ENCODE assay signal across 10 cellular contexts in genomic region chr1:160520999-160521398, GRCh38. TPM values are rescaled to one million over a fixed set of nuclear protein-coding genes. Genes with fewer than 3 reads are reported as not detected.
A peak's percentile ranks its signal among the peaks of the same experiment; 100 is the strongest.
DNase-seq lines count a peak whose midpoint lies in the region; ATAC-seq and TF ChIP-seq lines count a peak whose summit lies in the region.
"Had no signal": no experiment of that assay in that cellular context is flagged by ENCODE, and none has a peak within 500 bp of the region (broad histone marks: within the 10 kb centered on the region; RNA-seq: fewer than 3 reads in every experiment).

No MANE protein-coding gene starts in this region.

- no TSS peak for BruUV-seq in HCT116 (replicated peaks; lab: Mats Ljungman, UMichigan)

- H3K36me3 Mint-ChIP-seq in activated T-helper 1 cell treated with anti-CD3 and anti-CD28 coated beads, Interleukin-12 subunit alpha, Interleukin-12 subunit beta, Interleukin-2, Interleukin-4 antibody, amounts not matched to agents 30 ng/mL and 10 ng/mL and 1 ng/mL, durations not matched to agents 14 hours and 24 hours and 36 hours (ENCODE audit: low read depth) = peaks cover 35% of the 10 kb centered on the region
- peaks cover 14% of the 10 kb centered on the region for H3K36me3 Mint-ChIP-seq in natural killer cell treated with Interleukin-12 subunit alpha and Interleukin-12 subunit beta and Interleukin-15 and Interleukin-18, amount 100 ng/mL, for 72 hours

- DNase-seq in GM12865 (ENCODE audit: low read depth) (peak; percentile 69), HCT116 (ENCODE audit: low read depth, low spot score) (no peak), Ammon's horn (ENCODE audit: low spot score) (no peak), EL (no peak), HT-29 (ENCODE audit: low spot score) (no peak), pons (ENCODE audit: low spot score) (no peak)
- DNase-seq in activated T-helper 1 cell treated with anti-CD3 and anti-CD28 coated beads, Interleukin-12 subunit alpha, Interleukin-12 subunit beta, Interleukin-2, Interleukin-4 antibody, amounts not matched to agents 30 ng/mL and 10 ng/mL and 1 ng/mL, durations not matched to agents 14 hours and 24 hours and 36 hours (ENCODE audit: low spot score) = no peak
- DNase-seq in natural killer cell treated with Interleukin-12 subunit alpha and Interleukin-12 subunit beta and Interleukin-15 and Interleukin-18, amount 100 ng/mL, for 72 hours (ENCODE audit: low spot score) = no peak
- DNase-seq: stimulated activated CD4-positive, alpha-beta T cell treated with anti-CD3 and anti-CD28 coated beads, Interleukin-15, amount 100 ng/mL, for 24 hours had no signal

- no peaks in the 10 kb centered on the region for H3K9me3 ChIP-seq in HCT116 (ENCODE audit: control insufficient read depth in 1 of 2, insufficient read depth in 1 of 2, low read depth in 1 of 2, low read length in 2 of 2)

- H3K27ac ChIP-seq in HCT116 (ENCODE audit: low read depth, low read length) = no peak overlapping the region

- CTCF ChIA-PET in HCT116 (lab: Charles Lee) = no interaction called here

- H3K9me3 Mint-ChIP-seq in activated T-helper 1 cell treated with anti-CD3 and anti-CD28 coated beads, Interleukin-12 subunit alpha, Interleukin-12 subunit beta, Interleukin-2, Interleukin-4 antibody, amounts not matched to agents 30 ng/mL and 10 ng/mL and 1 ng/mL, durations not matched to agents 14 hours and 24 hours and 36 hours = peaks cover 22% of the 10 kb centered on the region
- peaks cover 10% of the 10 kb centered on the region for H3K9me3 Mint-ChIP-seq in natural killer cell treated with Interleukin-12 subunit alpha and Interleukin-12 subunit beta and Interleukin-15 and Interleukin-18, amount 100 ng/mL, for 72 hours

- intact Hi-C loops in HCT116 (cut with micrococcal nuclease) = no loop called here
- intact Hi-C loops in activated T-helper 1 cell treated with anti-CD3 and anti-CD28 coated beads, Interleukin-12 subunit alpha, Interleukin-12 subunit beta, Interleukin-2, Interleukin-4 antibody, amounts not matched to agents 30 ng/mL and 10 ng/mL and 1 ng/mL, durations not matched to agents 14 hours and 24 hours and 36 hours (cut with micrococcal nuclease) = loop anchor here (1.0 to 2.0 kb wide), 9 partner anchors 16 to 154 kb away; no protein-coding TSS in a partner anchor

- no peaks in the 10 kb centered on the region for H4K20me1 ChIP-seq in HCT116 (ENCODE audit: insufficient read depth)

- H3K9ac ChIP-seq in HCT116 (ENCODE audit: low read length) = no peak overlapping the region

- no peak for TF ChIP-seq RAD21 in HCT116 (IDR thresholded peaks at IDR 0.05; ENCODE audit: low read depth)

- no peaks in the 10 kb centered on the region for H3K9me2 ChIP-seq in HCT116 (ENCODE audit: insufficient read depth)

- peak; percentile 19 for ATAC-seq in HCT116
- peak in 1 of 2 donors; percentile 53 for ATAC-seq in natural killer cell treated with Interleukin-12 subunit alpha and Interleukin-12 subunit beta and Interleukin-15 and Interleukin-18, amount 100 ng/mL, for 72 hours

- H2AFZ ChIP-seq in HCT116 (ENCODE audit: low read depth, low read length, poor library complexity, severe bottlenecking) = peak overlapping the region; percentile 91

- H3K27ac Mint-ChIP-seq in activated T-helper 1 cell treated with anti-CD3 and anti-CD28 coated beads, Interleukin-12 subunit alpha, Interleukin-12 subunit beta, Interleukin-2, Interleukin-4 antibody, amounts not matched to agents 30 ng/mL and 10 ng/mL and 1 ng/mL, durations not matched to agents 14 hours and 24 hours and 36 hours = peak overlapping the region; percentile 90
- peak overlapping the region; percentile 94 to 95 for H3K27ac Mint-ChIP-seq in natural killer cell treated with Interleukin-12 subunit alpha and Interleukin-12 subunit beta and Interleukin-15 and Interleukin-18, amount 100 ng/mL, for 72 hours
- H3K27ac Mint-ChIP-seq: nephron had no signal

- H3K36me3 ChIP-seq in HCT116 (ENCODE audit: control insufficient read depth in 1 of 2, insufficient read depth in 2 of 2, low read length in 2 of 2) = no peaks in the 10 kb centered on the region

- no peaks in the 10 kb centered on the region for H3K27me3 ChIP-seq in HCT116 (ENCODE audit: insufficient read depth, low read length)

- peak overlapping the region; percentile 58 for H3K4me2 ChIP-seq in HCT116 (ENCODE audit: low read length)

- H3K4me1 Mint-ChIP-seq in activated T-helper 1 cell treated with anti-CD3 and anti-CD28 coated beads, Interleukin-12 subunit alpha, Interleukin-12 subunit beta, Interleukin-2, Interleukin-4 antibody, amounts not matched to agents 30 ng/mL and 10 ng/mL and 1 ng/mL, durations not matched to agents 14 hours and 24 hours and 36 hours (ENCODE audit: low read depth) = peaks cover 82% of the 10 kb centered on the region
- H3K4me1 Mint-ChIP-seq in natural killer cell treated with Interleukin-12 subunit alpha and Interleukin-12 subunit beta and Interleukin-15 and Interleukin-18, amount 100 ng/mL, for 72 hours (ENCODE audit: low read depth in 2 of 2) = peaks cover 69 to 73% of the 10 kb centered on the region in 2 donors
- H3K4me1 Mint-ChIP-seq: nephron had no signal

- POLR2A ChIA-PET in HCT116 (lab: Charles Lee) = no interaction called here

- H3K27me3 Mint-ChIP-seq in activated T-helper 1 cell treated with anti-CD3 and anti-CD28 coated beads, Interleukin-12 subunit alpha, Interleukin-12 subunit beta, Interleukin-2, Interleukin-4 antibody, amounts not matched to agents 30 ng/mL and 10 ng/mL and 1 ng/mL, durations not matched to agents 14 hours and 24 hours and 36 hours (ENCODE audit: insufficient read depth) = no peaks in the 10 kb centered on the region
- no peaks in the 10 kb centered on the region for H3K27me3 Mint-ChIP-seq in natural killer cell treated with Interleukin-12 subunit alpha and Interleukin-12 subunit beta and Interleukin-15 and Interleukin-18, amount 100 ng/mL, for 72 hours

- RAD21 ChIA-PET in HCT116 (lab: Charles Lee; ENCODE audit: low non-redundant PET in 1 of 2, low total read pairs in 2 of 2, uncharacterized antibody in 2 of 2, unreplicated experiment in 2 of 2) = no interaction called here

- peaks cover 13 to 20% of the 10 kb centered on the region in 2 experiments; a peak in 3 of 4 replicates for H3K4me1 ChIP-seq in HCT116 (ENCODE audit: control insufficient read depth in 1 of 2, insufficient read depth in 2 of 2, low read length in 2 of 2)

- peak overlapping the region; percentile 88 for H3K4me3 ChIP-seq in GM12865 (ENCODE audit: low read depth, low read length)
- no peak overlapping the region for H3K4me3 ChIP-seq in HCT116 (replicated peaks in 1 of 2; ENCODE audit: low read depth in 1 of 2, low read length in 2 of 2)

- no peak for TF ChIP-seq CTCF in GM12865 (IDR thresholded peaks at IDR 0.05; ENCODE audit: insufficient read depth, low read depth, low read length, missing control alignments)
- TF ChIP-seq CTCF in HCT116 (IDR thresholded peaks at IDR 0.05 in 2 of 3, conservative IDR thresholded peaks at IDR 0.05 in 1 of 3; ENCODE audit: borderline replicate concordance in 1 of 3, insufficient read depth in 1 of 3, low read depth in 2 of 3, low read length in 2 of 3) = no peak

- no peaks in the 10 kb centered on the region for H3K79me2 ChIP-seq in HCT116 (ENCODE audit: insufficient read depth, low read length)

- H3K4me3 Mint-ChIP-seq in activated T-helper 1 cell treated with anti-CD3 and anti-CD28 coated beads, Interleukin-12 subunit alpha, Interleukin-12 subunit beta, Interleukin-2, Interleukin-4 antibody, amounts not matched to agents 30 ng/mL and 10 ng/mL and 1 ng/mL, durations not matched to agents 14 hours and 24 hours and 36 hours = peak overlapping the region; percentile 92
- H3K4me3 Mint-ChIP-seq in natural killer cell treated with Interleukin-12 subunit alpha and Interleukin-12 subunit beta and Interleukin-15 and Interleukin-18, amount 100 ng/mL, for 72 hours = peak overlapping the region; percentile 94
- H3K4me3 Mint-ChIP-seq: nephron had no signal

- no peak for TF ChIP-seq POLR2A in HCT116 (IDR thresholded peaks at IDR 0.05; ENCODE audit: borderline replicate concordance, extremely low read depth, insufficient read depth, insufficient read length)

TF ChIP-seq in HCT116, 20 proteins besides CTCF, POLR2A, EP300 and RAD21:
- TF ChIP-seq SP1 (IDR thresholded peaks at IDR 0.05; ENCODE audit: low read depth) (no peak), ZFX (IDR thresholded peaks at IDR 0.05) (no peak), ATF3 (IDR thresholded peaks at IDR 0.05) (no peak), SIN3A (IDR thresholded peaks at IDR 0.05; ENCODE audit: low read depth) (no peak), EZH2 (IDR thresholded peaks at IDR 0.05) (no peak), SRF (IDR thresholded peaks at IDR 0.05; ENCODE audit: low read depth) (no peak)

RNA-seq across cellular contexts. Expression of gene SLAMF6, which starts 2.1 kb away (rescaled TPM):
- total RNA-seq in HCT116 (2021; ENCODE audit: unreplicated experiment) = not detected
- not detected in 2 replicates for polyA plus RNA-seq in HCT116 (2012)
- 46.8 and 50.1 TPM in 2 replicates for total RNA-seq in activated T-helper 1 cell treated with anti-CD3 and anti-CD28 coated beads, Interleukin-12 subunit alpha, Interleukin-12 subunit beta, Interleukin-2, Interleukin-4 antibody, amounts not matched to agents 30 ng/mL and 10 ng/mL and 1 ng/mL, durations not matched to agents 14 hours and 24 hours and 36 hours
- 10 to 100 TPM; 10.9 to 17.7 TPM for total RNA-seq in natural killer cell treated with Interleukin-12 subunit alpha and Interleukin-12 subunit beta and Interleukin-15 and Interleukin-18, amount 100 ng/mL, for 72 hours
- not detected in 2 replicates for total RNA-seq in HT-29 (2014; rRNA removed; shearing (Covaris generic))

RNA-seq across cellular contexts. Expression of gene CD84, which starts 58.3 kb away (rescaled TPM):
- 0.02 TPM for total RNA-seq in HCT116 (2021; ENCODE audit: unreplicated experiment)
- not detected in 2 replicates for polyA plus RNA-seq in HCT116 (2012)
- 16.3 and 17.2 TPM in 2 replicates for total RNA-seq in activated T-helper 1 cell treated with anti-CD3 and anti-CD28 coated beads, Interleukin-12 subunit alpha, Interleukin-12 subunit beta, Interleukin-2, Interleukin-4 antibody, amounts not matched to agents 30 ng/mL and 10 ng/mL and 1 ng/mL, durations not matched to agents 14 hours and 24 hours and 36 hours
- 10 to 100 TPM in 1 of 2 donors, 1 to 10 TPM in 1; 3.8 to 13.4 TPM for total RNA-seq in natural killer cell treated with Interleukin-12 subunit alpha and Interleukin-12 subunit beta and Interleukin-15 and Interleukin-18, amount 100 ng/mL, for 72 hours
- not detected in 2 replicates for total RNA-seq in HT-29 (2014; rRNA removed; shearing (Covaris generic))

Comparison
In these comparisons a context has a peak if more than half of its experiments do, and no peak if none do; other contexts are left out.
1. RNA of gene SLAMF6, which starts 2.1 kb away (total RNA-seq): 46.8 to 50.1 TPM in activated T-helper 1 cell treated with anti-CD3 and anti-CD28 coated beads, Interleukin-12 subunit alpha, Interleukin-12 subunit beta, Interleukin-2, Interleukin-4 antibody, amounts not matched to agents 30 ng/mL and 10 ng/mL and 1 ng/mL, durations not matched to agents 14 hours and 24 hours and 36 hours and 10.9 to 17.7 TPM in natural killer cell treated with Interleukin-12 subunit alpha and Interleukin-12 subunit beta and Interleukin-15 and Interleukin-18, amount 100 ng/mL, for 72 hours; not detected in HCT116 (single experiment) and not detected in HT-29; every median in the first group is over 10 times any median in the second.